In the genomic region with DNA sequence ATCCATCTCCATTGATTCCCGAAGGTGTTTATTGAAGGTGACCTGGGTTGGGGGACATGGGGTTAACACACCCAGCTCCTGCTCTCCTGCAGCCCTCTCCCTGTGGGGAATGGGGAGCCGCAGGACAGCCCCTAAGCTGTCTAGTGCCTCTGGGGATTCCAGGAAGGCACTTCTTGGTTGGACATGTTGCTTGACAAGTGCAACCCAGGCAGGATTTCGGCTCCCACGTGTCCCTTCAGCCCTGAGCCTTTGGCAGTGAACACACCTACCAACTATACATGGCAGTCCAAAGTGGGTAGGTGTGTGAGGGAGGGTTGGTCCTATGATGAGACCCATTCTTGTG, we compare ENCODE assay signal across 29 cellular contexts.
"Had no signal": no experiment of that assay in that cellular context is flagged by ENCODE, and none has a peak within 500 bp of the region (broad histone marks: within the 10 kb centered on the region; RNA-seq: fewer than 3 reads in every experiment).

No MANE protein-coding gene starts in this region.

- ATAC-seq: gastrocnemius medialis; left lobe of liver; mucosa of descending colon; natural killer cell treated with Interleukin-12 subunit alpha and Interleukin-12 subunit beta and Interleukin-15 and Interleukin-18, amount 100 ng/mL, for 72 hours; stimulated activated effector memory CD8-positive, alpha-beta T cell treated with anti-CD3 and anti-CD28 coated beads, Interleukin-12 subunit alpha, Interleukin-12 subunit beta, amount 100 ng/mL, for 72 hours; upper lobe of right lung had no signal

- H3K27ac Mint-ChIP-seq: immature natural killer cell; memory B cell; mesothelial cell of epicardium; naive B cell; natural killer cell treated with Interleukin-12 subunit alpha and Interleukin-12 subunit beta and Interleukin-15 and Interleukin-18, amount 100 ng/mL, for 72 hours; stimulated activated effector memory CD8-positive, alpha-beta T cell treated with anti-CD3 and anti-CD28 coated beads, Interleukin-12 subunit alpha, Interleukin-12 subunit beta, amount 100 ng/mL, for 72 hours had no signal

- H3K36me3 Mint-ChIP-seq: immature natural killer cell; memory B cell; mesothelial cell of epicardium; naive B cell; natural killer cell treated with Interleukin-12 subunit alpha and Interleukin-12 subunit beta and Interleukin-15 and Interleukin-18, amount 100 ng/mL, for 72 hours; stimulated activated effector memory CD8-positive, alpha-beta T cell treated with anti-CD3 and anti-CD28 coated beads, Interleukin-12 subunit alpha, Interleukin-12 subunit beta, amount 100 ng/mL, for 72 hours had no signal

- H3K4me1 Mint-ChIP-seq: immature natural killer cell; memory B cell; mesothelial cell of epicardium; naive B cell; neural crest cell; stimulated activated effector memory CD8-positive, alpha-beta T cell treated with anti-CD3 and anti-CD28 coated beads, Interleukin-12 subunit alpha, Interleukin-12 subunit beta, amount 100 ng/mL, for 72 hours had no signal

- H3K4me3 Mint-ChIP-seq: immature natural killer cell; memory B cell; mesothelial cell of epicardium; naive B cell; natural killer cell treated with Interleukin-12 subunit alpha and Interleukin-12 subunit beta and Interleukin-15 and Interleukin-18, amount 100 ng/mL, for 72 hours; neural crest cell; stimulated activated effector memory CD8-positive, alpha-beta T cell treated with anti-CD3 and anti-CD28 coated beads, Interleukin-12 subunit alpha, Interleukin-12 subunit beta, amount 100 ng/mL, for 72 hours had no signal

- H3K27me3 Mint-ChIP-seq: memory B cell, naive B cell had no signal

- H3K9me3 Mint-ChIP-seq: mesothelial cell of epicardium; natural killer cell treated with Interleukin-12 subunit alpha and Interleukin-12 subunit beta and Interleukin-15 and Interleukin-18, amount 100 ng/mL, for 72 hours had no signal

- H3K27ac ChIP-seq: epithelial cell of prostate, gastrocnemius medialis, heart right ventricle, neutrophil, parathyroid adenoma, prostate gland, right atrium auricular region, sigmoid colon, stomach, thoracic aorta, upper lobe of right lung, uterus had no signal

- DNase-seq: cortex of kidney; effector CD4-positive, alpha-beta T cell; foreskin fibroblast; gastrocnemius medialis; glutamatergic neuron; heart right ventricle; hippocampal formation; immature natural killer cell; mucosa of descending colon; naive B cell; sigmoid colon; stimulated activated CD4-positive, alpha-beta T cell treated with anti-CD3 and anti-CD28 coated beads, Interleukin-2, amount 100 ng/mL, for 24 hours; stimulated activated CD4-positive, alpha-beta T cell treated with anti-CD3 and anti-CD28 coated beads, Interleukin-4, amount 100 ng/mL, for 24 hours; stimulated activated naive CD4-positive, alpha-beta T cell treated with Interleukin-2 at 50 U/mL for 16 hours; stomach; upper lobe of right lung; uterus had no signal
